In the genomic region with DNA sequence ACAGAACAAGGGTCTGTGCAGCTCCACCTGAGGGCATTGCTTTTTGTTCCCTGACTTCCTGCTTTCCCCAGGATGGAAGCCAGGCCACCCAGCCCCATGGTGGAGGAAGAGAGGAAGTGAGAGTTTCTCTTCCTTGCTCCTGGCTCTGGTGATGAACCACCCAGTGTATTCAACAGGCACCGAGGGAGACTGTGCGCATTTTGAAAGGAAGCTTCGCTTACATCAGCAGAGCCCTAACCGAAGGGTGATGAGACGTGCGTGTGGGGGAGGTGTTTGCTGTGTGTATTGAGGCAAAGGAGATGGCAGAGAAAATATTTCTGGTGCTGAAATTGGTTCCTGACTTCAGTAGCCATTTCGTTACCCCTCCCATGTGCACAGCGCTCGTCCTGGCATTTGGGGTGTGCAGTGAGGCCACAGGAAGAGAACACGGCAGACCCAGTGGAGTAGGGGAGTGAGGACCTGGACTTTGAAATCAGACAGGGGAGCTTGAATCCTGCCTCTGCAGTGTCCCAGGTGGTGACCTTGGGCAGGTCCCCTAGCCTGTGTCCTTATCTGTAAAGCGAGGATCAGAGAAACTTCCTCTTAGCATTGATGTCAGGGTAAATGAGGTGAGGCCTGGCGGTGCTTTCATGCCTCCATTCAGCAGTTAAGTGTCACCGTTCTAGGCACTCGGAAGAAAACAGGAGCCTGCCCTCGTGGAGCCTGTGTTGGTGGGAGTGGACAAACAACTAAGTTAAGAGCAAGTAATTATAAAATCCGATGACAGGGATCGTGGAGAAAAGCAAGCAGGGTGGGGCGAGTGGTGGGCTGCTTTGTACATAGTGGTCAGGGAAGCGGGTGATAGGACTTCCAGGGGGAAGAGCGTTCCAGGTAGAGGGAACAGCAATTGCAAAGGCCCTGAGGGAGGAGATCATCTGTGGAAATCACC, we compare ENCODE assay signal across 1 cellular context.
TF ChIP-seq lines count a peak whose summit lies in the region.

No MANE protein-coding gene starts in this region.

TF ChIP-seq in HCT116, 20 proteins besides CTCF, POLR2A, EP300 and RAD21 (continued from another document):
- TF ChIP-seq POLR2AphosphoS5 (IDR thresholded peaks at IDR 0.05; ENCODE audit: low read depth, low read length) (no peak), CBX3 (IDR thresholded peaks at IDR 0.05; ENCODE audit: low read depth) (no peak), CEBPB (IDR thresholded peaks at IDR 0.05; ENCODE audit: low read depth) (no peak), SRF (IDR thresholded peaks at IDR 0.05; ENCODE audit: low read depth) (no peak), ELF1 (IDR thresholded peaks at IDR 0.05; ENCODE audit: borderline replicate concordance, low read depth) (no peak), SP1 (IDR thresholded peaks at IDR 0.05; ENCODE audit: low read depth) (no peak)
- TF ChIP-seq, protein P1, sequence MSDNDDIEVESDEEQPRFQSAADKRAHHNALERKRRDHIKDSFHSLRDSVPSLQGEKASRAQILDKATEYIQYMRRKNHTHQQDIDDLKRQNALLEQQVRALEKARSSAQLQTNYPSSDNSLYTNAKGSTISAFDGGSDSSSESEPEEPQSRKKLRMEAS (IDR thresholded peaks at IDR 0.05) = no peak
